15 cellular contexts compared by ENCODE assay signal in the genomic region with DNA sequence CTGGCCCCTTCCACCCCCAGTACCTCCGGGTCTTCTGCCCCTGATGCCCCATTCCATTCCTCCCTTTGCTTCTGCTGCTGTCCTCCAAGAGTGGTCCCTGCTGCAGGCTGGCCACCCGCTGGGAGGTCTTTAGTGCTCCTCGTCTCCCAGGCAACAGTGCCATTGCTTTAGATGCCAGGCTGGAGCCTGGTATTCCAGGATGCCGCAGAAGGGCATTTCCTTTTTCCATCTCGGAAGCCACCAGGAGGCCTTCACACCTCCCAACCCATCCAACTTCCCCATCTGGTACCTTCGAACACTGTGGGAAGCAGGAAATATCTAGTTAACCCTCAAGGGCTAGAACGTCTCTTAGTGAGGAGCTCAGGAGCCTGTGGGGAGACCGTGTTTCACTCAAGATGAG.
DNase-seq lines count a peak whose midpoint lies in the region; TF ChIP-seq lines count a peak whose summit lies in the region.
"Had no signal": no experiment of that assay in that cellular context is flagged by ENCODE, and none has a peak within 500 bp of the region (broad histone marks: within the 10 kb centered on the region; RNA-seq: fewer than 3 reads in every experiment).

No MANE protein-coding gene starts in this region.

- no peaks in the 10 kb centered on the region for H3K9me3 Mint-ChIP-seq in osteocyte (ENCODE audit: unreplicated experiment)
- H3K9me3 Mint-ChIP-seq: CD8-positive, alpha-beta memory T cell had no signal

- no peaks in the 10 kb centered on the region for H3K27me3 Mint-ChIP-seq in osteocyte (ENCODE audit: unreplicated experiment)
- H3K27me3 Mint-ChIP-seq: CD8-positive, alpha-beta memory T cell had no signal

- CTCF ChIA-PET in RWPE1 (lab: Yijun Ruan, JAX): interaction anchor here (0.6 to 0.7 kb wide), 2 partner anchors 78 to 100 kb away, joined by 3 to 4 read pairs; no protein-coding TSS in a partner anchor

- TF ChIP-seq CTCF in RWPE1 (conservative IDR thresholded peaks at IDR 0.05; ENCODE audit: low read depth) (no peak), osteocyte (IDR thresholded peaks at IDR 0.05) (no peak), GM13977 (IDR thresholded peaks at IDR 0.05; ENCODE audit: extremely low read depth, insufficient read depth, missing control alignments) (no peak)

- no peak overlapping the region for H3K4me3 Mint-ChIP-seq in osteocyte (ENCODE audit: unreplicated experiment)

- POLR2A ChIA-PET in RWPE1 (lab: Yijun Ruan, JAX; ENCODE audit: low non-redundant PET): no interaction called here

- H3K36me3 Mint-ChIP-seq in osteocyte (ENCODE audit: unreplicated experiment): no peaks in the 10 kb centered on the region
- H3K36me3 Mint-ChIP-seq: CD8-positive, alpha-beta memory T cell had no signal

- H3K27ac ChIP-seq in RWPE1 (peak overlapping the region; percentile 54), epithelial cell of prostate (peak overlapping the region; percentile 56)
- H3K27ac ChIP-seq: KMS-11, PC-9 had no signal

- peak overlapping the region; percentile 13 for H3K27ac Mint-ChIP-seq in osteocyte (ENCODE audit: unreplicated experiment)

- DNase-seq in G401 (ENCODE audit: low spot score) (peak; percentile 97), RWPE1 (ENCODE audit: low spot score) (no peak), epithelial cell of prostate (ENCODE audit: low read depth, low spot score) (no peak), osteocyte (ENCODE audit: extremely low spot score, unreplicated experiment) (no peak), H4 (ENCODE audit: low spot score) (no peak), GM13977 (ENCODE audit: low spot score) (no peak)
- DNase-seq in activated CD8-positive, alpha-beta memory T cell treated with anti-CD3 and anti-CD28 coated beads, Interleukin-2, amount 50 U/mL, for 48 hours: no peak
- DNase-seq: CD8-positive, alpha-beta memory T cell; DMS79; NCI-H1436; NCI-H1930; NCI-H226; NCI-H524 treated with DMSO at 0.1 percent for 48 hours; PC-9 had no signal

- in situ Hi-C loops in G401 (cut with HindIII; ENCODE audit: low sequenced_read_pairs): no loop called here
- in situ Hi-C loops in GM13977 (cut with MboI; ENCODE audit: low pct_unique_long_range_greater_than_20kb, low sequenced_read_pairs, unreplicated experiment): no loop called here

- H3K4me1 Mint-ChIP-seq in osteocyte (ENCODE audit: unreplicated experiment): peaks cover 38% of the 10 kb centered on the region
- H3K4me1 Mint-ChIP-seq: CD8-positive, alpha-beta memory T cell had no signal
